Comparison of ENCODE assay signal across 24 cellular contexts in genomic region chr11:32905028-32905667, GRCh38. TPM values are rescaled to one million over a fixed set of nuclear protein-coding genes. Genes with fewer than 3 reads are reported as not detected.
DNase-seq lines count a peak whose midpoint lies in the region; ATAC-seq and TF ChIP-seq lines count a peak whose summit lies in the region.
"Had no signal": no experiment of that assay in that cellular context is flagged by ENCODE, and none has a peak within 500 bp of the region (broad histone marks: within the 10 kb centered on the region; RNA-seq: fewer than 3 reads in every experiment).

No MANE protein-coding gene starts in this region.

- peak overlapping the region; percentile 70 for H3K27ac Mint-ChIP-seq in mesothelial cell of epicardium
- H3K27ac Mint-ChIP-seq: activated CD4-positive, alpha-beta T cell treated with anti-CD3 and anti-CD28 coated beads, Interleukin-2, amount 10 ng/mL, durations not matched to agents 24 days and 14 days; activated naive CD8-positive, alpha-beta T cell treated with anti-CD3 and anti-CD28 coated beads, Interleukin-2, amount 10 ng/mL, durations not matched to agents 7 days and 5 days; activated T-helper 2 cell treated with anti-CD3 and anti-CD28 coated beads, Interferon-gamma antibody, Interleukin-2, Interleukin-4, amounts not matched to agents 10 μg/mL and 5 μg/mL and 100 μg/mL, durations not matched to agents 14 hours and 24 hours and 36 hours; IgD-negative memory B cell; T-helper 1 cell treated with Interleukin-12 subunit alpha and Interleukin-12 subunit beta and Interleukin-4 antibody, amounts not matched to agents 30 μg/mL and 1 μg/mL, for 36 hours had no signal

- peaks cover 12% of the 10 kb centered on the region for H3K4me1 Mint-ChIP-seq in mesothelial cell of epicardium

- TF ChIP-seq CTCF in AG10803 (conservative IDR thresholded peaks at IDR 0.05; ENCODE audit: low read length) (no peak), choroid plexus epithelial cell (conservative IDR thresholded peaks at IDR 0.05; ENCODE audit: low read depth, low read length) (no peak), mesothelial cell of epicardium (IDR thresholded peaks at IDR 0.05; ENCODE audit: unreplicated experiment) (no peak), psoas muscle (IDR thresholded peaks at IDR 0.05) (no peak)

- H3K9me3 ChIP-seq in psoas muscle = no peaks in the 10 kb centered on the region
- H3K9me3 ChIP-seq: SJCRH30, vagina had no signal

- no peaks in the 10 kb centered on the region for H3K27me3 Mint-ChIP-seq in mesothelial cell of epicardium (ENCODE audit: low read depth)
- H3K27me3 Mint-ChIP-seq: activated CD4-positive, alpha-beta T cell treated with anti-CD3 and anti-CD28 coated beads, Interleukin-2, amount 10 ng/mL, durations not matched to agents 24 days and 14 days; activated naive CD8-positive, alpha-beta T cell treated with anti-CD3 and anti-CD28 coated beads, Interleukin-2, amount 10 ng/mL, durations not matched to agents 7 days and 5 days; IgD-negative memory B cell had no signal

- H3K4me3 ChIP-seq in AG10803 (ENCODE audit: low read length) = no peak overlapping the region
- no peak overlapping the region for H3K4me3 ChIP-seq in choroid plexus epithelial cell (ENCODE audit: low read depth, low read length)
- H3K4me3 ChIP-seq in psoas muscle = no peak overlapping the region
- H3K4me3 ChIP-seq: SJCRH30, vagina had no signal

- no peak; the same call in 1 of the 2 replicates for TF ChIP-seq EP300 in Ishikawa (IDR thresholded peaks at IDR 0.05; ENCODE audit: borderline replicate concordance)

- peaks cover 16% of the 10 kb centered on the region for H3K36me3 Mint-ChIP-seq in mesothelial cell of epicardium

- no peaks in the 10 kb centered on the region for H3K27me3 ChIP-seq in psoas muscle (ENCODE audit: insufficient read depth in 3 of 3, low read length in 2 of 3)
- H3K27me3 ChIP-seq: SJCRH30, vagina had no signal

- no peak for ATAC-seq in psoas muscle
- ATAC-seq: left lobe of liver, PC-3 had no signal

- intact Hi-C loops in psoas muscle (cut with DNase I) = no loop called here

- H3K36me3 ChIP-seq in psoas muscle (ENCODE audit: insufficient read depth in 1 of 2, low read depth in 1 of 2) = no peaks in the 10 kb centered on the region
- H3K36me3 ChIP-seq: vagina had no signal

- DNase-seq in AG10803 (ENCODE audit: low read depth) (peak; percentile 4), choroid plexus epithelial cell (ENCODE audit: low read depth) (peak; percentile 44), mesothelial cell of epicardium (ENCODE audit: low spot score in 2 of 2, unreplicated experiment in 2 of 2) (no peak), psoas muscle (no peak), anterior cingulate cortex (lab: John Stamatoyannopoulos, UW) (no peak), COLO829 (ENCODE audit: low spot score) (no peak)
- DNase-seq in stimulated activated CD4-positive, alpha-beta T cell treated with anti-CD3 and anti-CD28 coated beads, Interleukin-2, amount 100 ng/mL, for 24 hours = no peak
- DNase-seq: activated CD4-positive, alpha-beta T cell treated with anti-CD3 and anti-CD28 coated beads, Interleukin-2, amount 10 ng/mL, durations not matched to agents 24 days and 14 days; activated naive CD8-positive, alpha-beta T cell treated with anti-CD3 and anti-CD28 coated beads, Interleukin-2, amount 10 ng/mL, durations not matched to agents 7 days and 5 days; MV-4-11; NCI-H1694 treated with DMSO at 0.1 percent for 48 hours; NCI-H345; PC-3; SJCRH30; substantia nigra had no signal

- peaks cover 5% of the 10 kb centered on the region for H3K4me1 ChIP-seq in psoas muscle
- H3K4me1 ChIP-seq: SJCRH30 had no signal

- no peaks in the 10 kb centered on the region for H3K9me3 Mint-ChIP-seq in mesothelial cell of epicardium
- H3K9me3 Mint-ChIP-seq: activated T-helper 2 cell treated with anti-CD3 and anti-CD28 coated beads, Interferon-gamma antibody, Interleukin-2, Interleukin-4, amounts not matched to agents 10 μg/mL and 5 μg/mL and 100 μg/mL, durations not matched to agents 14 hours and 24 hours and 36 hours; CD14-positive monocyte; IgD-negative memory B cell; T-helper 1 cell treated with Interleukin-12 subunit alpha and Interleukin-12 subunit beta and Interleukin-4 antibody, amounts not matched to agents 30 μg/mL and 1 μg/mL, for 36 hours had no signal

- no peak overlapping the region for H3K4me3 Mint-ChIP-seq in mesothelial cell of epicardium
- H3K4me3 Mint-ChIP-seq: activated CD4-positive, alpha-beta T cell treated with anti-CD3 and anti-CD28 coated beads, Interleukin-2, amount 10 ng/mL, durations not matched to agents 24 days and 14 days; activated naive CD8-positive, alpha-beta T cell treated with anti-CD3 and anti-CD28 coated beads, Interleukin-2, amount 10 ng/mL, durations not matched to agents 7 days and 5 days; CD14-positive monocyte; IgD-negative memory B cell; T-helper 1 cell treated with Interleukin-12 subunit alpha and Interleukin-12 subunit beta and Interleukin-4 antibody, amounts not matched to agents 30 μg/mL and 1 μg/mL, for 36 hours had no signal

- 23 to 43% (median 29%) methylated on average over 3 of the region's 3 CpGs for WGBS in psoas muscle, 3 donors

- TF ChIP-seq RAD21 in Ishikawa (IDR thresholded peaks at IDR 0.05; ENCODE audit: low read depth) = no peak

- H3K27ac ChIP-seq in psoas muscle = no peak overlapping the region
- H3K27ac ChIP-seq: epithelial cell of prostate, HL-60, SJCRH30, vagina had no signal

TF ChIP-seq in Ishikawa, 13 proteins besides CTCF, POLR2A, EP300 and RAD21:
- TF ChIP-seq NFIC (IDR thresholded peaks at IDR 0.05) = peak; percentile 37; the same call in 1 of the 2 replicates
- TF ChIP-seq, protein P1, sequence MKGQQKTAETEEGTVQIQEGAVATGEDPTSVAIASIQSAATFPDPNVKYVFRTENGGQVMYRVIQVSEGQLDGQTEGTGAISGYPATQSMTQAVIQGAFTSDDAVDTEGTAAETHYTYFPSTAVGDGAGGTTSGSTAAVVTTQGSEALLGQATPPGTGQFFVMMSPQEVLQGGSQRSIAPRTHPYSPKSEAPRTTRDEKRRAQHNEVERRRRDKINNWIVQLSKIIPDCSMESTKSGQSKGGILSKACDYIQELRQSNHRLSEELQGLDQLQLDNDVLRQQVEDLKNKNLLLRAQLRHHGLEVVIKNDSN (IDR thresholded peaks at IDR 0.05) = no peak

RNA-seq across cellular contexts. Expression of gene QSER1, which starts 12.5 kb away (rescaled TPM):
- total RNA-seq in mesothelial cell of epicardium (62.6 to 64.9 TPM (median 63.0 TPM) in 3 replicates), psoas muscle (10 to 100 TPM; 11.8 to 19.3 (median 15.6) TPM)
- polyA plus RNA-seq in psoas muscle = 1 to 10 TPM; 2.4 to 6.4 (median 3.3) TPM

Comparison
In these comparisons a context has a peak if more than half of its experiments do, and no peak if none do; other contexts are left out.
1. DNase-seq: peak in AG10803 (single experiment) and choroid plexus epithelial cell (single experiment); none in mesothelial cell of epicardium (0 of 2), psoas muscle (0 of 2), anterior cingulate cortex (0 of 58), stimulated activated CD4-positive, alpha-beta T cell treated with anti-CD3 and anti-CD28 coated beads, Interleukin-2, amount 100 ng/mL, for 24 hours (0 of 2) and COLO829 (single experiment).